2 cellular contexts compared by ENCODE assay signal in the genomic region with DNA sequence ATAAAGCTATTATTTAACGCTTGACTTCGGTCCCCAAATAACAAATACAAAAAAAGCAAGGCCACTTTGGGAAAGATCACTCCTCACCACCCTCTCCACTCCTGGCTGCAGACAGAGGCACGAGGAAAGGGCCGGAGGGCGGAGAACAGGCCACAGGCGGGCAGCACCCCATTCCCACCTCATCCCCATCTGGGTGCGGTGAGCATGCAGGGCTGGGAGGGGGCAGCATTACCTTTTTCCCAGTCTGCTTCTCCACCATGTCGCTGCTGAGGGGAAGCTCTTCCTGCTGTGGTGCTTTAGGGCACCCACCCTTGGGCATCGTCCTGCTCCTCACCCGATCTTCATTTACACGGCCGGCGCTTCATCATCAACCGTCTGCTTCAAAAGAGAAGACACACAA.
TF ChIP-seq lines count a peak whose summit lies in the region.

No MANE protein-coding gene starts in this region.

TF ChIP-seq in HCT116, 20 proteins besides CTCF, POLR2A, EP300 and RAD21:
- TF ChIP-seq EZH2phosphoT487 (IDR thresholded peaks at IDR 0.05; ENCODE audit: borderline replicate concordance) = no peak

TF ChIP-seq in GM12878, 131 proteins besides CTCF, POLR2A, EP300 and RAD21 (continued from another document):
- TF ChIP-seq ZNF274 (IDR thresholded peaks at IDR 0.05; ENCODE audit: insufficient read depth, insufficient read length) = no peak
- no peak for TF ChIP-seq ETV6 (conservative IDR thresholded peaks at IDR 0.05 in 1 of 2, IDR thresholded peaks at IDR 0.05 in 1 of 2; ENCODE audit: borderline replicate concordance in 1 of 2, low read depth in 1 of 2)
- TF ChIP-seq, protein P1, sequence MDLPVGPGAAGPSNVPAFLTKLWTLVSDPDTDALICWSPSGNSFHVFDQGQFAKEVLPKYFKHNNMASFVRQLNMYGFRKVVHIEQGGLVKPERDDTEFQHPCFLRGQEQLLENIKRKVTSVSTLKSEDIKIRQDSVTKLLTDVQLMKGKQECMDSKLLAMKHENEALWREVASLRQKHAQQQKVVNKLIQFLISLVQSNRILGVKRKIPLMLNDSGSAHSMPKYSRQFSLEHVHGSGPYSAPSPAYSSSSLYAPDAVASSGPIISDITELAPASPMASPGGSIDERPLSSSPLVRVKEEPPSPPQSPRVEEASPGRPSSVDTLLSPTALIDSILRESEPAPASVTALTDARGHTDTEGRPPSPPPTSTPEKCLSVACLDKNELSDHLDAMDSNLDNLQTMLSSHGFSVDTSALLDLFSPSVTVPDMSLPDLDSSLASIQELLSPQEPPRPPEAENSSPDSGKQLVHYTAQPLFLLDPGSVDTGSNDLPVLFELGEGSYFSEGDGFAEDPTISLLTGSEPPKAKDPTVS (IDR thresholded peaks at IDR 0.05; ENCODE audit: low read depth, low read length) = no peak
- TF ChIP-seq, protein P2, sequence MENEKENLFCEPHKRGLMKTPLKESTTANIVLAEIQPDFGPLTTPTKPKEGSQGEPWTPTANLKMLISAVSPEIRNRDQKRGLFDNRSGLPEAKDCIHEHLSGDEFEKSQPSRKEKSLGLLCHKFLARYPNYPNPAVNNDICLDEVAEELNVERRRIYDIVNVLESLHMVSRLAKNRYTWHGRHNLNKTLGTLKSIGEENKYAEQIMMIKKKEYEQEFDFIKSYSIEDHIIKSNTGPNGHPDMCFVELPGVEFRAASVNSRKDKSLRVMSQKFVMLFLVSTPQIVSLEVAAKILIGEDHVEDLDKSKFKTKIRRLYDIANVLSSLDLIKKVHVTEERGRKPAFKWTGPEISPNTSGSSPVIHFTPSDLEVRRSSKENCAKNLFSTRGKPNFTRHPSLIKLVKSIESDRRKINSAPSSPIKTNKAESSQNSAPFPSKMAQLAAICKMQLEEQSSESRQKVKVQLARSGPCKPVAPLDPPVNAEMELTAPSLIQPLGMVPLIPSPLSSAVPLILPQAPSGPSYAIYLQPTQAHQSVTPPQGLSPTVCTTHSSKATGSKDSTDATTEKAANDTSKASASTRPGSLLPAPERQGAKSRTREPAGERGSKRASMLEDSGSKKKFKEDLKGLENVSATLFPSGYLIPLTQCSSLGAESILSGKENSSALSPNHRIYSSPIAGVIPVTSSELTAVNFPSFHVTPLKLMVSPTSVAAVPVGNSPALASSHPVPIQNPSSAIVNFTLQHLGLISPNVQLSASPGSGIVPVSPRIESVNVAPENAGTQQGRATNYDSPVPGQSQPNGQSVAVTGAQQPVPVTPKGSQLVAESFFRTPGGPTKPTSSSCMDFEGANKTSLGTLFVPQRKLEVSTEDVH (IDR thresholded peaks at IDR 0.05; ENCODE audit: low read depth, partially characterized antibody) = no peak
- TF ChIP-seq JUND (IDR thresholded peaks at IDR 0.05; ENCODE audit: low read depth, low read length) = no peak
- no peak for TF ChIP-seq CHD1 (IDR thresholded peaks at IDR 0.05; ENCODE audit: low read depth, low read length)
- no peak for TF ChIP-seq BMI1 (IDR thresholded peaks at IDR 0.05; ENCODE audit: borderline replicate concordance)
- no peak for TF ChIP-seq CREM (IDR thresholded peaks at IDR 0.05; ENCODE audit: low read depth)
- TF ChIP-seq RFX5 (IDR thresholded peaks at IDR 0.05; ENCODE audit: low read depth, low read length) = no peak
- TF ChIP-seq PAX8 (IDR thresholded peaks at IDR 0.05) = no peak
- no peak for TF ChIP-seq HDGF (IDR thresholded peaks at IDR 0.05)
- TF ChIP-seq POU2F2 (IDR thresholded peaks at IDR 0.05; ENCODE audit: borderline replicate concordance, low read depth, low read length) = no peak
- no peak for TF ChIP-seq NR2C2 (IDR thresholded peaks at IDR 0.05; ENCODE audit: borderline replicate concordance, control insufficient read depth, insufficient read length, low read depth)
- TF ChIP-seq BRCA1 (IDR thresholded peaks at IDR 0.05; ENCODE audit: low read depth, low read length) = no peak
- TF ChIP-seq FOS (IDR thresholded peaks at IDR 0.05; ENCODE audit: borderline replicate concordance, extremely low read depth, insufficient read length) = no peak
- no peak for TF ChIP-seq IKZF1 (conservative IDR thresholded peaks at IDR 0.05)
